16 cellular contexts compared by ENCODE assay signal in genomic region chrX:154728791-154729190, GRCh38. TPM values are rescaled to one million over a fixed set of nuclear protein-coding genes. Genes with fewer than 3 reads are reported as not detected.
DNase-seq lines count a peak whose midpoint lies in the region; ATAC-seq and TF ChIP-seq lines count a peak whose summit lies in the region.
"Had no signal": no experiment of that assay in that cellular context is flagged by ENCODE, and none has a peak within 500 bp of the region (broad histone marks: within the 10 kb centered on the region; RNA-seq: fewer than 3 reads in every experiment).

No MANE protein-coding gene starts in this region.

- no peaks in the 10 kb centered on the region for H3K27me3 Mint-ChIP-seq in activated naive CD4-positive, alpha-beta T cell treated with anti-CD3 and anti-CD28 coated beads, Interleukin-2, amount 10 ng/mL, durations not matched to agents 7 days and 5 days
- H3K27me3 Mint-ChIP-seq in activated naive CD4-positive, alpha-beta T cell treated with anti-CD3 and anti-CD28 coated beads for 36 hours (ENCODE audit: low read depth) = no peaks in the 10 kb centered on the region
- H3K27me3 Mint-ChIP-seq in activated CD4-positive, alpha-beta memory T cell treated with anti-CD3 and anti-CD28 coated beads, Interleukin-2, amount 10 ng/mL, durations not matched to agents 7 days and 5 days = no peaks in the 10 kb centered on the region

- H3K9me3 ChIP-seq in left lung = no peaks in the 10 kb centered on the region
- no peaks in the 10 kb centered on the region for H3K9me3 ChIP-seq in thoracic aorta
- no peaks in the 10 kb centered on the region for H3K9me3 ChIP-seq in effector memory CD4-positive, alpha-beta T cell (ENCODE audit: control insufficient read depth, low read length)

- H3K4me3 ChIP-seq in left lung (no peak overlapping the region), thoracic aorta (no peak overlapping the region)
- no peak overlapping the region for H3K4me3 ChIP-seq in effector memory CD4-positive, alpha-beta T cell (ENCODE audit: insufficient read depth, low read depth, low read length, poor library complexity, severe bottlenecking)

- POLR2A ChIA-PET in activated CD4-positive, alpha-beta memory T cell treated with anti-CD3 and anti-CD28 coated beads, Interleukin-2, amount 10 ng/mL, durations not matched to agents 7 days and 5 days (lab: Charles Lee) = interaction anchor here (1.4 to 3.8 kb wide), 2 partner anchors 10 to 20 kb away, joined by 5 to 12 read pairs; no protein-coding TSS in a partner anchor

- peaks cover 2% of the 10 kb centered on the region for H3K9me3 Mint-ChIP-seq in activated naive CD4-positive, alpha-beta T cell treated with anti-CD3 and anti-CD28 coated beads, Interleukin-2, amount 10 ng/mL, durations not matched to agents 7 days and 5 days
- H3K9me3 Mint-ChIP-seq in activated naive CD4-positive, alpha-beta T cell treated with anti-CD3 and anti-CD28 coated beads for 36 hours = no peaks in the 10 kb centered on the region
- no peaks in the 10 kb centered on the region for H3K9me3 Mint-ChIP-seq in activated CD4-positive, alpha-beta memory T cell treated with anti-CD3 and anti-CD28 coated beads, Interleukin-2, amount 10 ng/mL, durations not matched to agents 7 days and 5 days

- CTCF ChIA-PET in activated naive CD4-positive, alpha-beta T cell treated with anti-CD3 and anti-CD28 coated beads, Interleukin-2, amount 10 ng/mL, durations not matched to agents 7 days and 5 days (lab: Charles Lee) = interaction anchor here (0.9 kb wide), 1 partner anchor 10 kb away, joined by 3 read pairs; no protein-coding TSS in a partner anchor
- CTCF ChIA-PET in activated naive CD4-positive, alpha-beta T cell treated with anti-CD3 and anti-CD28 coated beads for 36 hours (lab: Charles Lee) = interaction anchor here (1.3 kb wide), 1 partner anchor 10 kb away, joined by 3 read pairs; no protein-coding TSS in a partner anchor
- CTCF ChIA-PET in activated CD4-positive, alpha-beta memory T cell treated with anti-CD3 and anti-CD28 coated beads, Interleukin-2, amount 10 ng/mL, durations not matched to agents 7 days and 5 days (lab: Charles Lee) = interaction anchor here (4.1 kb wide), 1 partner anchor 11 kb away, joined by 23 read pairs; no protein-coding TSS in a partner anchor

- H3K27me3 ChIP-seq in left lung (no peaks in the 10 kb centered on the region), thoracic aorta (replicated peaks; ENCODE audit: insufficient read depth) (no peaks in the 10 kb centered on the region)
- no peaks in the 10 kb centered on the region for H3K27me3 ChIP-seq in effector memory CD4-positive, alpha-beta T cell (replicated peaks; ENCODE audit: control insufficient read depth, insufficient read depth, low read length, poor library complexity, severe bottlenecking)

- TF ChIP-seq CTCF in left lung (IDR thresholded peaks at IDR 0.05) (no peak), thoracic aorta (IDR thresholded peaks at IDR 0.05) (no peak)

- H3K27ac ChIP-seq in left lung (peak overlapping the region; percentile 71 to 89), thoracic aorta (peak overlapping the region; percentile 72 to 91)
- no peak overlapping the region for H3K27ac ChIP-seq in effector memory CD4-positive, alpha-beta T cell (ENCODE audit: insufficient read depth, low read length, poor library complexity, severe bottlenecking)

- H3K36me3 Mint-ChIP-seq in activated naive CD4-positive, alpha-beta T cell treated with anti-CD3 and anti-CD28 coated beads, Interleukin-2, amount 10 ng/mL, durations not matched to agents 7 days and 5 days = peaks cover 10% of the 10 kb centered on the region
- H3K36me3 Mint-ChIP-seq in activated naive CD4-positive, alpha-beta T cell treated with anti-CD3 and anti-CD28 coated beads for 36 hours (ENCODE audit: low read depth) = no peaks in the 10 kb centered on the region
- peaks cover 29% of the 10 kb centered on the region for H3K36me3 Mint-ChIP-seq in activated CD4-positive, alpha-beta memory T cell treated with anti-CD3 and anti-CD28 coated beads, Interleukin-2, amount 10 ng/mL, durations not matched to agents 7 days and 5 days (ENCODE audit: low read depth)
- H3K36me3 Mint-ChIP-seq: activated naive CD4-positive, alpha-beta T cell treated with anti-CD3 and anti-CD28 coated beads, Interleukin-2, amount 50 U/mL, for 72 hours had no signal

- no peaks in the 10 kb centered on the region for H3K36me3 ChIP-seq in left lung
- no peaks in the 10 kb centered on the region for H3K36me3 ChIP-seq in thoracic aorta
- H3K36me3 ChIP-seq in effector memory CD4-positive, alpha-beta T cell (ENCODE audit: control insufficient read depth, insufficient read depth, low read length) = no peaks in the 10 kb centered on the region

- peaks cover 84% of the 10 kb centered on the region for H3K4me1 Mint-ChIP-seq in activated naive CD4-positive, alpha-beta T cell treated with anti-CD3 and anti-CD28 coated beads, Interleukin-2, amount 10 ng/mL, durations not matched to agents 7 days and 5 days
- peaks cover 47% of the 10 kb centered on the region for H3K4me1 Mint-ChIP-seq in activated naive CD4-positive, alpha-beta T cell treated with anti-CD3 and anti-CD28 coated beads for 36 hours (ENCODE audit: low read depth)
- H3K4me1 Mint-ChIP-seq in activated CD4-positive, alpha-beta memory T cell treated with anti-CD3 and anti-CD28 coated beads, Interleukin-2, amount 10 ng/mL, durations not matched to agents 7 days and 5 days = peaks cover 97% of the 10 kb centered on the region

- DNase-seq in activated naive CD4-positive, alpha-beta T cell treated with anti-CD3 and anti-CD28 coated beads, Interleukin-2, amount 10 ng/mL, durations not matched to agents 7 days and 5 days = no peak
- DNase-seq in activated naive CD4-positive, alpha-beta T cell treated with anti-CD3 and anti-CD28 coated beads for 36 hours = no peak
- DNase-seq in activated CD4-positive, alpha-beta memory T cell treated with anti-CD3 and anti-CD28 coated beads, Interleukin-2, amount 10 ng/mL, durations not matched to agents 7 days and 5 days = no peak
- DNase-seq in left lung = no peak
- no peak for DNase-seq in thoracic aorta (ENCODE audit: low spot score)
- DNase-seq in ecto neural progenitor cell (ENCODE audit: low spot score) = no peak
- no peak for DNase-seq in effector memory CD4-positive, alpha-beta T cell
- DNase-seq: GDM1; glutamatergic neuron; kidney; NCI-H2107; NCI-H82; SHP77 treated with DMSO at 0.1 percent for 48 hours; stimulated activated CD4-positive, alpha-beta T cell treated with anti-CD3 and anti-CD28 coated beads, Interleukin-2, amount 100 ng/mL, for 24 hours had no signal

- ATAC-seq in left lung = no peak
- no peak for ATAC-seq in thoracic aorta (ENCODE audit: insufficient number of reproducible peaks, low FRiP score, low read depth)
- ATAC-seq in HG03159 (IDR thresholded peaks at IDR 0.05; ENCODE audit: unreplicated experiment) = no peak

- H3K27ac Mint-ChIP-seq in activated naive CD4-positive, alpha-beta T cell treated with anti-CD3 and anti-CD28 coated beads, Interleukin-2, amount 10 ng/mL, durations not matched to agents 7 days and 5 days = peak overlapping the region; percentile 28
- no peak overlapping the region for H3K27ac Mint-ChIP-seq in activated naive CD4-positive, alpha-beta T cell treated with anti-CD3 and anti-CD28 coated beads for 36 hours
- peak overlapping the region; percentile 35 for H3K27ac Mint-ChIP-seq in activated CD4-positive, alpha-beta memory T cell treated with anti-CD3 and anti-CD28 coated beads, Interleukin-2, amount 10 ng/mL, durations not matched to agents 7 days and 5 days
- H3K27ac Mint-ChIP-seq: activated naive CD4-positive, alpha-beta T cell treated with anti-CD3 and anti-CD28 coated beads, Interleukin-2, amount 50 U/mL, for 72 hours had no signal

- H3K4me3 Mint-ChIP-seq in activated naive CD4-positive, alpha-beta T cell treated with anti-CD3 and anti-CD28 coated beads, Interleukin-2, amount 10 ng/mL, durations not matched to agents 7 days and 5 days = no peak overlapping the region
- no peak overlapping the region for H3K4me3 Mint-ChIP-seq in activated naive CD4-positive, alpha-beta T cell treated with anti-CD3 and anti-CD28 coated beads for 36 hours
- H3K4me3 Mint-ChIP-seq in activated CD4-positive, alpha-beta memory T cell treated with anti-CD3 and anti-CD28 coated beads, Interleukin-2, amount 10 ng/mL, durations not matched to agents 7 days and 5 days = no peak overlapping the region

- peaks cover 37 to 97% of the 10 kb centered on the region in 2 donors for H3K4me1 ChIP-seq in left lung
- H3K4me1 ChIP-seq in thoracic aorta (ENCODE audit: control insufficient read depth in 1 of 2, low read depth in 2 of 2) = peaks cover 61 to 88% of the 10 kb centered on the region in 2 donors
- H3K4me1 ChIP-seq in effector memory CD4-positive, alpha-beta T cell (ENCODE audit: control insufficient read depth, insufficient read depth, low read length, poor library complexity, severe bottlenecking) = peaks cover 18% of the 10 kb centered on the region

- intact Hi-C loops in activated naive CD4-positive, alpha-beta T cell treated with anti-CD3 and anti-CD28 coated beads for 36 hours (cut with micrococcal nuclease) = no loop called here
- intact Hi-C loops in left lung (cut with DNase I) = no loop called here

RNA-seq across cellular contexts. Expression of gene GAB3, which starts 22.1 kb away (rescaled TPM):
- total RNA-seq in activated naive CD4-positive, alpha-beta T cell treated with anti-CD3 and anti-CD28 coated beads for 36 hours = 1 to 10 TPM; 1.0 to 1.4 TPM
- 10 to 100 TPM; 10.5 to 12.0 TPM for total RNA-seq in activated CD4-positive, alpha-beta memory T cell treated with anti-CD3 and anti-CD28 coated beads, Interleukin-2, amount 10 ng/mL, durations not matched to agents 7 days and 5 days
- 10 to 100 TPM in 1 of 2 donors, 1 to 10 TPM in 1; 6.6 to 15.0 TPM for total RNA-seq in left lung
- total RNA-seq in thoracic aorta = 10 to 100 TPM in 1 of 2 donors, 1 to 10 TPM in 1; 9.2 to 10.9 TPM

RNA-seq across cellular contexts. Expression of gene DKC1, which starts 33.9 kb away (rescaled TPM):
- total RNA-seq in activated naive CD4-positive, alpha-beta T cell treated with anti-CD3 and anti-CD28 coated beads for 36 hours = 100 to 1,000 TPM; 124 to 127 TPM
- total RNA-seq in activated CD4-positive, alpha-beta memory T cell treated with anti-CD3 and anti-CD28 coated beads, Interleukin-2, amount 10 ng/mL, durations not matched to agents 7 days and 5 days = 10 to 100 TPM; 46.8 to 50.4 TPM
- 10 to 100 TPM; 22.3 to 42.5 TPM for total RNA-seq in left lung
- 10 to 100 TPM; 14.9 to 67.2 TPM for total RNA-seq in thoracic aorta
